Comparison of ENCODE assay signal across 21 cellular contexts in the genomic region with DNA sequence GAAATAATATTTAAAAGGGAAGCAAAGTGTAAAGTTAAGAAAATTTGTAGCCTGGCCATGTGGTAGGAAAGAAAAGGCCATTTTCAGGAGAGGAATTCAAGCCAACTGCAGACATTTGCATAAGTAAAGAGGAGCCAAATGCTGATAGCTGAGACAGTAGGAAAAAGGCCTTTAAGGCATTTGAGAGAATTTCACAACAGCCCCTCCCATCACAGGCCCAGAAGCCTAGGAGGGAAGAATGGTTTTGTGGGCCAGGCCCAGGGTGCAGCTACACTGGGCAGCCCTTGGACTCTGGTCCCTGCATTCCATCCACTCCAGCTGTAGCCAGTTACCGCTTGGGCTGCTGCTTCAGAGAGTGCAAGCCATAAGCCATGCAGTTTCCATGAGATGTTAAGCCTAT.
"Had no signal": no experiment of that assay in that cellular context is flagged by ENCODE, and none has a peak within 500 bp of the region (broad histone marks: within the 10 kb centered on the region; RNA-seq: fewer than 3 reads in every experiment).

No MANE protein-coding gene starts in this region.

- H2AFZ ChIP-seq: hepatocyte had no signal

- H3K4me1 Mint-ChIP-seq: naive thymus-derived CD4-positive, alpha-beta T cell; nephron progenitor cell had no signal

- H3K36me3 Mint-ChIP-seq: type B pancreatic cell had no signal

- H3K4me3 Mint-ChIP-seq: naive thymus-derived CD4-positive, alpha-beta T cell; nephron progenitor cell; type B pancreatic cell had no signal

- ATAC-seq: foreskin keratinocyte; left colon; left ventricle myocardium superior; naive thymus-derived CD4-positive, alpha-beta T cell; stimulated activated naive CD8-positive, alpha-beta T cell treated with anti-CD3 and anti-CD28 coated beads, Interleukin-15, Interleukin-2, amounts not matched to agents 100 U/mL and 50 U/mL, for 24 hours had no signal

- H3K27ac Mint-ChIP-seq: naive thymus-derived CD4-positive, alpha-beta T cell; nephron progenitor cell; type B pancreatic cell had no signal

- H3K9me3 ChIP-seq: colonic mucosa, neutrophil, thyroid gland had no signal

- H3K27me3 Mint-ChIP-seq: naive thymus-derived CD4-positive, alpha-beta T cell; type B pancreatic cell had no signal

- H3K4me2 ChIP-seq: hepatocyte had no signal

- H3K4me3 ChIP-seq: colonic mucosa, hepatocyte, lung, suprapubic skin, thyroid gland had no signal

- DNase-seq: colonic mucosa; dermis blood vessel endothelial cell; erythroblast; foreskin keratinocyte; head of caudate nucleus; left colon; left ventricle myocardium superior; mesenchymal stem cell; naive thymus-derived CD4-positive, alpha-beta T cell; nephron progenitor cell; small intestine; stimulated activated CD4-positive, alpha-beta T cell treated with anti-CD3 and anti-CD28 coated beads, Interleukin-12 subunit alpha, Interleukin-12 subunit beta, amount 100 ng/mL, for 4 hours; stimulated activated naive CD8-positive, alpha-beta T cell treated with anti-CD3 and anti-CD28 coated beads, Interleukin-15, Interleukin-2, amounts not matched to agents 100 U/mL and 50 U/mL, for 24 hours; thyroid gland had no signal

- H3K9me3 Mint-ChIP-seq: nephron progenitor cell, type B pancreatic cell had no signal

- H3K27ac ChIP-seq: colonic mucosa, foreskin keratinocyte, hepatocyte, neutrophil, suprapubic skin, thyroid gland had no signal

- H3K36me3 ChIP-seq: colonic mucosa, neutrophil, suprapubic skin, thyroid gland had no signal

- H3K79me2 ChIP-seq: hepatocyte had no signal

- FAIRE-seq: endothelial cell of umbilical vein, small intestine, urothelium cell line had no signal

- H3K4me1 ChIP-seq: colonic mucosa, foreskin keratinocyte, suprapubic skin, thyroid gland had no signal

- H3K27me3 ChIP-seq: colonic mucosa, foreskin keratinocyte, hepatocyte, neutrophil, suprapubic skin, thyroid gland had no signal
